8 cellular contexts compared by ENCODE assay signal in genomic region chr11:6812391-6813005, GRCh38. TPM values are rescaled to one million over a fixed set of nuclear protein-coding genes. Genes with fewer than 3 reads are reported as not detected.
DNase-seq lines count a peak whose midpoint lies in the region; ATAC-seq and TF ChIP-seq lines count a peak whose summit lies in the region.

No MANE protein-coding gene starts in this region.

- H3K4me3 Mint-ChIP-seq in HFFc6 (no peak overlapping the region), naive B cell (no peak overlapping the region)

- H3K36me3 Mint-ChIP-seq in HFFc6 (ENCODE audit: low read depth) (no peaks in the 10 kb centered on the region), naive B cell (no peaks in the 10 kb centered on the region)

- ATAC-seq in naive B cell (ENCODE audit: low read depth in 2 of 2), result peak; percentile 55 to 64

- H3K9me3 Mint-ChIP-seq in HFFc6, result no peaks in the 10 kb centered on the region
- H3K9me3 Mint-ChIP-seq in naive B cell, result peaks cover 0 to 2% (median 0%) of the 10 kb centered on the region in 7 donors

- no peak overlapping the region for H3K27ac ChIP-seq in 22Rv1

- H3K4me1 Mint-ChIP-seq in HFFc6 (ENCODE audit: low read depth) (no peaks in the 10 kb centered on the region), naive B cell (peaks cover 0 to 7% (median 5%) of the 10 kb centered on the region in 3 donors)

- no peaks in the 10 kb centered on the region; the same call in none of the 2 replicates for H3K27me3 Mint-ChIP-seq in HFFc6 (ENCODE audit: insufficient read depth)
- H3K27me3 Mint-ChIP-seq in naive B cell, result peaks cover 39 to 63% (median 46%) of the 10 kb centered on the region in 3 donors

- no peaks in the 10 kb centered on the region for H3K27me3 ChIP-seq in GM06990 (replicated peaks; ENCODE audit: control insufficient read depth, insufficient read depth, low read length)

- DNase-seq in GM06990 (ENCODE audit: extremely low read depth, insufficient read length) (peak; percentile 17), HFFc6 (peak; percentile 15), NAMALWA (ENCODE audit: low spot score) (peak; percentile 77), T-helper 1 cell (peak in 3 of 5 donors; percentile 6 to 44 (median 17)), naive B cell (peak; percentile 31), T1000 (lab: John Stamatoyannopoulos, UW) (no peak)
- peak; percentile 3 for DNase-seq in effector CD4-positive, alpha-beta T cell

- peak; percentile 97 for TF ChIP-seq CTCF in 22Rv1 (IDR thresholded peaks at IDR 0.05)
- peak; percentile 91 for TF ChIP-seq CTCF in GM06990 (IDR thresholded peaks at IDR 0.05; ENCODE audit: insufficient read depth, low read length, poor library complexity, severe bottlenecking)
- peak; percentile 92 for TF ChIP-seq CTCF in HFFc6 (IDR thresholded peaks at IDR 0.05)

- no peak overlapping the region for H3K4me3 ChIP-seq in GM06990 (replicated peaks; ENCODE audit: low read depth, low read length)

- H3K36me3 ChIP-seq in GM06990 (ENCODE audit: control insufficient read depth, insufficient read depth, low read length), result no peaks in the 10 kb centered on the region

- no peak overlapping the region for H3K27ac Mint-ChIP-seq in HFFc6
- H3K27ac Mint-ChIP-seq in naive B cell, result peak overlapping the region in 1 of 6 donors; percentile 10

RNA-seq across cellular contexts. Expression of gene OR6A2, which starts 13.0 kb away (rescaled TPM):
- under 1 TPM in 1 of 6 experiments, not detected in 5; 0.12 TPM for total RNA-seq in HFFc6 (2021; fragmentation: NEBNext Ultra II Directional; extraction: Animal tissue kit (Norgen Biotek cat#: 25700))
- polyA plus RNA-seq in naive B cell (ENCODE audit: low read depth in 6 of 6), result not detected

RNA-seq across cellular contexts. Expression of gene OR2AG1, which starts 29.7 kb away (rescaled TPM):
- not detected for total RNA-seq in HFFc6 (2021; fragmentation: NEBNext Ultra II Directional; extraction: Animal tissue kit (Norgen Biotek cat#: 25700))
- polyA plus RNA-seq in naive B cell (ENCODE audit: low read depth in 6 of 6), result not detected

RNA-seq across cellular contexts. Expression of gene OR10A5, which starts 33.0 kb away (rescaled TPM):
- total RNA-seq in HFFc6 (2021; fragmentation: NEBNext Ultra II Directional; extraction: Animal tissue kit (Norgen Biotek cat#: 25700)), result not detected
- polyA plus RNA-seq in naive B cell (ENCODE audit: low read depth in 6 of 6), result not detected

RNA-seq across cellular contexts. Expression of gene OR2AG2, which starts 40.7 kb away (rescaled TPM):
- total RNA-seq in HFFc6 (2021; fragmentation: NEBNext Ultra II Directional; extraction: Animal tissue kit (Norgen Biotek cat#: 25700)), result under 1 TPM in 5 of 6 experiments, not detected in 1; 0.07 to 0.14 (median 0.08) TPM
- not detected for polyA plus RNA-seq in naive B cell (ENCODE audit: low read depth in 6 of 6)

RNA-seq across cellular contexts. Expression of gene OR10A2, which starts 50.4 kb away (rescaled TPM):
- not detected for total RNA-seq in HFFc6 (2021; fragmentation: NEBNext Ultra II Directional; extraction: Animal tissue kit (Norgen Biotek cat#: 25700))
- polyA plus RNA-seq in naive B cell (ENCODE audit: low read depth in 6 of 6), result not detected
